In genomic region chr4:184851200-184851541, GRCh38 we compare ENCODE assay signal across 8 cellular contexts. TPM values are rescaled to one million over a fixed set of nuclear protein-coding genes. Genes with fewer than 3 reads are reported as not detected.
A peak's percentile ranks its signal among the peaks of the same experiment; 100 is the strongest.
DNase-seq lines count a peak whose midpoint lies in the region; ATAC-seq lines count a peak whose summit lies in the region.

No MANE protein-coding gene starts in this region.

- no peak overlapping the region for H3K4ac ChIP-seq in mesendoderm (ENCODE audit: low read depth, low read length)

- POLR2A ChIA-PET in activated naive CD8-positive, alpha-beta T cell treated with anti-CD3 and anti-CD28 coated beads, Interleukin-2, amount 10 ng/mL, durations not matched to agents 7 days and 5 days (lab: Charles Lee), result no interaction called here

- H3K27ac ChIP-seq in BLaER1 (peak overlapping the region; percentile 11; the same call in 1 of the 2 replicates), mesendoderm (ENCODE audit: low read depth, low read length) (no peak overlapping the region)

- no peak overlapping the region for H2BK5ac ChIP-seq in mesendoderm (ENCODE audit: low read length)

- H3K23ac ChIP-seq in mesendoderm (ENCODE audit: low read length), result no peak overlapping the region

- no peak overlapping the region for H4K5ac ChIP-seq in mesendoderm (ENCODE audit: low read length)

- no CpG with 5 or more reads among the region's 3 CpGs for WGBS in mesendoderm (ENCODE audit: extremely low coverage, insufficient coverage, low lambda C conversion rate)

- H3K9ac ChIP-seq in BLaER1 (no peak overlapping the region), mesendoderm (ENCODE audit: low read length) (no peak overlapping the region)

- no peak overlapping the region for H3K18ac ChIP-seq in mesendoderm (ENCODE audit: low read length)

- no peak overlapping the region for H2AK5ac ChIP-seq in mesendoderm (ENCODE audit: low read length)

- H3K36me3 Mint-ChIP-seq in activated naive CD8-positive, alpha-beta T cell treated with anti-CD3 and anti-CD28 coated beads, Interleukin-2, amount 10 ng/mL, durations not matched to agents 7 days and 5 days, result no peaks in the 10 kb centered on the region

- peak; percentile 72 for ATAC-seq in HG03135 (IDR thresholded peaks at IDR 0.05; ENCODE audit: unreplicated experiment)
- peak; percentile 77 for ATAC-seq in activated naive CD8-positive, alpha-beta T cell treated with anti-CD3 and anti-CD28 coated beads, Interleukin-2, amount 10 ng/mL, durations not matched to agents 7 days and 5 days (ENCODE audit: low read depth)

- H3K9me3 ChIP-seq in BLaER1, result no peaks in the 10 kb centered on the region

- no peak overlapping the region for H4K8ac ChIP-seq in mesendoderm (ENCODE audit: low read depth, low read length)

- no peaks in the 10 kb centered on the region for H3K9me3 Mint-ChIP-seq in activated naive CD8-positive, alpha-beta T cell treated with anti-CD3 and anti-CD28 coated beads, Interleukin-2, amount 10 ng/mL, durations not matched to agents 7 days and 5 days

- no peak overlapping the region for H3K56ac ChIP-seq in mesendoderm (ENCODE audit: low read length)

- H3K27ac Mint-ChIP-seq in activated naive CD8-positive, alpha-beta T cell treated with anti-CD3 and anti-CD28 coated beads, Interleukin-2, amount 10 ng/mL, durations not matched to agents 7 days and 5 days, result no peak overlapping the region

- H2BK120ac ChIP-seq in mesendoderm (ENCODE audit: low read depth, low read length), result no peak overlapping the region

- H3K4me2 ChIP-seq in BLaER1 (peak overlapping the region; percentile 80), mesendoderm (ENCODE audit: low read length) (no peak overlapping the region)

- H3K27me3 ChIP-seq in BLaER1, result no peaks in the 10 kb centered on the region
- no peaks in the 10 kb centered on the region for H3K27me3 ChIP-seq in mesendoderm (ENCODE audit: insufficient read depth, low read length, poor library complexity)

- H4K20me1 ChIP-seq in BLaER1, result no peaks in the 10 kb centered on the region

- no peaks in the 10 kb centered on the region for H3K79me2 ChIP-seq in mesendoderm (ENCODE audit: control insufficient read depth, insufficient read depth, low read length)

- H3K27me3 Mint-ChIP-seq in activated naive CD8-positive, alpha-beta T cell treated with anti-CD3 and anti-CD28 coated beads, Interleukin-2, amount 10 ng/mL, durations not matched to agents 7 days and 5 days, result peaks cover 8% of the 10 kb centered on the region

- H3K4me1 ChIP-seq in BLaER1 (peaks cover 51% of the 10 kb centered on the region), mesendoderm (ENCODE audit: control insufficient read depth, low read depth, low read length) (no peaks in the 10 kb centered on the region)

- H3K36me3 ChIP-seq in BLaER1 (no peaks in the 10 kb centered on the region), mesendoderm (ENCODE audit: control insufficient read depth, insufficient read depth, low read length) (no peaks in the 10 kb centered on the region)

- H3K4me3 Mint-ChIP-seq in activated naive CD8-positive, alpha-beta T cell treated with anti-CD3 and anti-CD28 coated beads, Interleukin-2, amount 10 ng/mL, durations not matched to agents 7 days and 5 days, result no peak overlapping the region

- H3K4me3 ChIP-seq in BLaER1 (no peak overlapping the region), mesendoderm (ENCODE audit: low read length) (no peak overlapping the region)

- DNase-seq in GM19240 (ENCODE audit: insufficient read length, low spot score) (peak; percentile 42), middle frontal gyrus (ENCODE audit: extremely low spot score, low spot score) (no peak), NCI-H1436 (lab: John Stamatoyannopoulos, UW) (no peak), mesendoderm (no peak)
- DNase-seq in activated naive CD8-positive, alpha-beta T cell treated with anti-CD3 and anti-CD28 coated beads, Interleukin-2, amount 10 ng/mL, durations not matched to agents 7 days and 5 days, result no peak
- DNase-seq in stimulated activated CD8-positive, alpha-beta memory T cell treated with anti-CD3 and anti-CD28 coated beads, Interleukin-4, amount 100 ng/mL, for 48 hours, result no peak

- no peaks in the 10 kb centered on the region for H3K79me1 ChIP-seq in mesendoderm (ENCODE audit: low read length)

- H2BK15ac ChIP-seq in mesendoderm (replicated peaks; ENCODE audit: low read depth), result no peak overlapping the region

- H3K4me1 Mint-ChIP-seq in activated naive CD8-positive, alpha-beta T cell treated with anti-CD3 and anti-CD28 coated beads, Interleukin-2, amount 10 ng/mL, durations not matched to agents 7 days and 5 days, result peaks cover 37% of the 10 kb centered on the region

RNA-seq across cellular contexts. Expression of gene ACSL1, which starts 25.4 kb away (rescaled TPM):
- 10 to 100 TPM; 10.9 to 12.4 TPM for total RNA-seq in activated naive CD8-positive, alpha-beta T cell treated with anti-CD3 and anti-CD28 coated beads, Interleukin-2, amount 10 ng/mL, durations not matched to agents 7 days and 5 days
- polyA plus RNA-seq in mesendoderm (2013, experiment 1 of 2), result 4.4 TPM
- 4.5 TPM for polyA plus RNA-seq in mesendoderm (2013, experiment 2 of 2)
